13 cellular contexts compared by ENCODE assay signal in the genomic region with DNA sequence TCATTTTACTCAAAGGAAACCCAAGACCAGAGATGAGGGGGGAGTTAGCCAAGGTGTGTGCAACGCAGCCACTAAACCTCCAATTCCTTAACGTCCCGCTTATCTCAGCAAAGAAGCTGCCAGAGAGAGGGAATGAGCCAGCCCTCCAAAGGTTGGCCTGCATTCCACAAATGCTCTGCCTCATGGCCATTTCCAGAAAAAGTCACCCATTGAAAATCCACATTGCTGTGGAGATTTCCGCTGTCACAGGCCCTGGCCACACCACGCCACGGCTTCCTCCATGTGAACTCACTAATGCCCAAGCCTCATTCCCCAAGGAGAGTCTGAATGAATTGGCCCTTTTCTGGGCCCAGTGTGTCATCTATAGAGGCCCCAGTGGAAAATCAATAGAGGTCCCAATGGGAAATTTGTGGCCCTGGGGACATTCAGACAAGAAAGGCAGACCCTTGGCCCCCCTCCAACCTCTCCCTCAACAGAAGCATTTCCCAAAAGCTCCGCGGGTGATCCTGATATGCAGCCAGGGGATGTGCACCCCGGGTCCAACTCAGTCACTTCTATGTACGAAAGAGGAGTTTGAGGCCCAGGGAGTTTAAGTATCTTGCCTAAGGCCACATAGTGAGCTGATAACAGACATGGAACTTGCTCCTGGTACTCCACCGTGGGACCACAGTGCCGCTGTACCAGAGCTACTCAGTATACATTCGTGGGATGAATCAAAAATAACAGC. TPM values are rescaled to one million over a fixed set of nuclear protein-coding genes. Genes with fewer than 3 reads are reported as not detected.
DNase-seq lines count a peak whose midpoint lies in the region; ATAC-seq, FAIRE-seq and TF ChIP-seq lines count a peak whose summit lies in the region.
"Had no signal": no experiment of that assay in that cellular context is flagged by ENCODE, and none has a peak within 500 bp of the region (broad histone marks: within the 10 kb centered on the region; RNA-seq: fewer than 3 reads in every experiment).

No MANE protein-coding gene starts in this region.

- H3K9me3 Mint-ChIP-seq in activated CD4-positive, alpha-beta T cell treated with anti-CD3 and anti-CD28 coated beads, Interleukin-2, amount 10 ng/mL, durations not matched to agents 24 days and 14 days: no peaks in the 10 kb centered on the region
- no peaks in the 10 kb centered on the region for H3K9me3 Mint-ChIP-seq in activated CD4-positive, alpha-beta T cell treated with anti-CD3 and anti-CD28 coated beads, Interleukin-2, amount 10 ng/mL, durations not matched to agents 7 days and 5 days

- peaks cover 5% of the 10 kb centered on the region for H3K4me1 Mint-ChIP-seq in activated CD4-positive, alpha-beta T cell treated with anti-CD3 and anti-CD28 coated beads, Interleukin-2, amount 10 ng/mL, durations not matched to agents 24 days and 14 days
- no peaks in the 10 kb centered on the region for H3K4me1 Mint-ChIP-seq in activated CD4-positive, alpha-beta T cell treated with anti-CD3 and anti-CD28 coated beads, Interleukin-2, amount 10 ng/mL, durations not matched to agents 7 days and 5 days

- POLR2A ChIA-PET in activated CD4-positive, alpha-beta T cell treated with anti-CD3 and anti-CD28 coated beads, Interleukin-2, amount 10 ng/mL, durations not matched to agents 7 days and 5 days (lab: Charles Lee): interaction anchor here (0.5 kb wide), 1 partner anchor 21 kb away, joined by 3 read pairs; no protein-coding TSS in a partner anchor

- H3K79me2 ChIP-seq in mesendoderm (ENCODE audit: control insufficient read depth, insufficient read depth, low read length): peaks cover 99% of the 10 kb centered on the region

- no peak overlapping the region for H4K8ac ChIP-seq in mesendoderm (ENCODE audit: low read depth, low read length)

- H3K27me3 ChIP-seq in mesendoderm (ENCODE audit: insufficient read depth, low read length, poor library complexity) (no peaks in the 10 kb centered on the region), upper lobe of left lung (no peaks in the 10 kb centered on the region)

- no peak for ATAC-seq in upper lobe of left lung (ENCODE audit: low FRiP score in 2 of 2)

- TF ChIP-seq EP300 in upper lobe of left lung (IDR thresholded peaks at IDR 0.05): no peak

- peaks cover 5% of the 10 kb centered on the region for H3K27me3 Mint-ChIP-seq in activated CD4-positive, alpha-beta T cell treated with anti-CD3 and anti-CD28 coated beads, Interleukin-2, amount 10 ng/mL, durations not matched to agents 24 days and 14 days
- H3K27me3 Mint-ChIP-seq in activated CD4-positive, alpha-beta T cell treated with anti-CD3 and anti-CD28 coated beads, Interleukin-2, amount 10 ng/mL, durations not matched to agents 7 days and 5 days: peaks cover 8% of the 10 kb centered on the region

- no peak for TF ChIP-seq CTCF in upper lobe of left lung (IDR thresholded peaks at IDR 0.05)

- peak overlapping the region; percentile 34 for H3K27ac Mint-ChIP-seq in activated CD4-positive, alpha-beta T cell treated with anti-CD3 and anti-CD28 coated beads, Interleukin-2, amount 10 ng/mL, durations not matched to agents 24 days and 14 days
- no peak overlapping the region for H3K27ac Mint-ChIP-seq in activated CD4-positive, alpha-beta T cell treated with anti-CD3 and anti-CD28 coated beads, Interleukin-2, amount 10 ng/mL, durations not matched to agents 7 days and 5 days

- no peak overlapping the region for H3K4me3 Mint-ChIP-seq in activated CD4-positive, alpha-beta T cell treated with anti-CD3 and anti-CD28 coated beads, Interleukin-2, amount 10 ng/mL, durations not matched to agents 24 days and 14 days
- H3K4me3 Mint-ChIP-seq in activated CD4-positive, alpha-beta T cell treated with anti-CD3 and anti-CD28 coated beads, Interleukin-2, amount 10 ng/mL, durations not matched to agents 7 days and 5 days: no peak overlapping the region

- peak overlapping the region; percentile 91 for H3K56ac ChIP-seq in mesendoderm (ENCODE audit: low read length)

- peaks cover 17% of the 10 kb centered on the region for H3K79me1 ChIP-seq in mesendoderm (ENCODE audit: low read length)

- intact Hi-C loops in activated CD4-positive, alpha-beta T cell treated with anti-CD3 and anti-CD28 coated beads, Interleukin-2, amount 10 ng/mL, durations not matched to agents 24 days and 14 days (cut with micrococcal nuclease): no loop called here

- no peak overlapping the region for H2BK15ac ChIP-seq in mesendoderm (replicated peaks; ENCODE audit: low read depth)

- H3K4me2 ChIP-seq in mesendoderm (ENCODE audit: low read length): peak overlapping the region; percentile 44

- CTCF ChIA-PET in activated CD4-positive, alpha-beta T cell treated with anti-CD3 and anti-CD28 coated beads, Interleukin-2, amount 10 ng/mL, durations not matched to agents 7 days and 5 days (lab: Charles Lee): interaction anchor here (0.5 to 1.3 kb wide), 3 partner anchors 28 to 291 kb away, joined by 3 to 5 read pairs (median 4); no protein-coding TSS in a partner anchor

- H3K36me3 ChIP-seq in mesendoderm (ENCODE audit: control insufficient read depth, insufficient read depth, low read length): peaks cover 32% of the 10 kb centered on the region
- peaks cover 0 to 36% (median 25%) of the 10 kb centered on the region in 4 donors for H3K36me3 ChIP-seq in upper lobe of left lung

- no peak for FAIRE-seq in HTR-8/SVneo (lab: Jason Lieb, UNC)

- DNase-seq in activated CD4-positive, alpha-beta T cell treated with anti-CD3 and anti-CD28 coated beads, Interleukin-2, amount 10 ng/mL, durations not matched to agents 24 days and 14 days: no peak
- no peak for DNase-seq in activated CD4-positive, alpha-beta T cell treated with anti-CD3 and anti-CD28 coated beads, Interleukin-2, amount 10 ng/mL, durations not matched to agents 7 days and 5 days
- DNase-seq in dermis blood vessel endothelial cell (peak; percentile 47), mesendoderm (peak; percentile 93), upper lobe of left lung (no peak), NCI-H2029 (lab: John Stamatoyannopoulos, UW) (no peak), HTR-8/SVneo (ENCODE audit: insufficient read length, low spot score) (no peak), D341Med (ENCODE audit: low spot score) (no peak)
- DNase-seq: activated effector memory CD4-positive, alpha-beta T cell treated with anti-CD3 and anti-CD28 coated beads, Interleukin-2, amount 50 U/mL, for 16 hours; NCI-H1105 treated with DMSO at 0.1 percent for 48 hours; stimulated activated CD4-positive, alpha-beta T cell treated with anti-CD3 and anti-CD28 coated beads, Interleukin-4, amount 100 ng/mL, for 24 hours had no signal

- H3K23ac ChIP-seq in mesendoderm (ENCODE audit: low read length): peak overlapping the region; percentile 90

- H3K4me1 ChIP-seq in mesendoderm (ENCODE audit: control insufficient read depth, low read depth, low read length): peaks cover 45% of the 10 kb centered on the region
- H3K4me1 ChIP-seq in upper lobe of left lung: peaks cover 66 to 76% (median 71%) of the 10 kb centered on the region in 4 donors

- H4K5ac ChIP-seq in mesendoderm (ENCODE audit: low read length): peak overlapping the region; percentile 79

- H3K27ac ChIP-seq in mesendoderm (ENCODE audit: low read depth, low read length) (peak overlapping the region; percentile 92), upper lobe of left lung (peak overlapping the region; percentile 82 to 92 (median 86))
- H3K27ac ChIP-seq: 22Rv1 had no signal

- H3K4me3 ChIP-seq in mesendoderm (ENCODE audit: low read length) (no peak overlapping the region), upper lobe of left lung (peak overlapping the region in 1 of 4 donors; percentile 40)

- WGBS in mesendoderm (ENCODE audit: extremely low coverage, insufficient coverage, low lambda C conversion rate): no CpG with 5 or more reads among the region's 13 CpGs
- 66 to 74% methylated on average over 12 to 13 of the region's 13 CpGs for WGBS in upper lobe of left lung, 2 donors

- H3K18ac ChIP-seq in mesendoderm (ENCODE audit: low read length): peak overlapping the region; percentile 82

- peak overlapping the region; percentile 54 for H2BK120ac ChIP-seq in mesendoderm (ENCODE audit: low read depth, low read length)

- TF ChIP-seq POLR2A in upper lobe of left lung (IDR thresholded peaks at IDR 0.05): no peak

- peak overlapping the region; percentile 93 for H2AK5ac ChIP-seq in mesendoderm (ENCODE audit: low read length)

- H3K4ac ChIP-seq in mesendoderm (ENCODE audit: low read depth, low read length): peak overlapping the region; percentile 44

- peak overlapping the region; percentile 80 for H3K9ac ChIP-seq in mesendoderm (ENCODE audit: low read length)

- H2BK5ac ChIP-seq in mesendoderm (ENCODE audit: low read length): peak overlapping the region; percentile 92

- H3K9me3 ChIP-seq in upper lobe of left lung: no peaks in the 10 kb centered on the region

- H3K36me3 Mint-ChIP-seq in activated CD4-positive, alpha-beta T cell treated with anti-CD3 and anti-CD28 coated beads, Interleukin-2, amount 10 ng/mL, durations not matched to agents 24 days and 14 days (ENCODE audit: low read depth): no peaks in the 10 kb centered on the region
- no peaks in the 10 kb centered on the region for H3K36me3 Mint-ChIP-seq in activated CD4-positive, alpha-beta T cell treated with anti-CD3 and anti-CD28 coated beads, Interleukin-2, amount 10 ng/mL, durations not matched to agents 7 days and 5 days (ENCODE audit: low read depth)

RNA-seq across cellular contexts. Expression of gene EPHA2, which starts 8.8 kb away (rescaled TPM):
- not detected in 2 replicates for total RNA-seq in activated CD4-positive, alpha-beta T cell treated with anti-CD3 and anti-CD28 coated beads, Interleukin-2, amount 10 ng/mL, durations not matched to agents 24 days and 14 days
- not detected for total RNA-seq in activated CD4-positive, alpha-beta T cell treated with anti-CD3 and anti-CD28 coated beads, Interleukin-2, amount 10 ng/mL, durations not matched to agents 7 days and 5 days
- total RNA-seq in dermis blood vessel endothelial cell (121 and 192 TPM in 2 replicates), upper lobe of left lung (10 to 100 TPM; 21.0 to 66.3 (median 38.7) TPM)
- 78.4 TPM for polyA plus RNA-seq in mesendoderm (2013, experiment 1 of 2)
- 74.3 TPM for polyA plus RNA-seq in mesendoderm (2013, experiment 2 of 2)
- total RNA-seq: T-helper 1 cell treated with Interleukin-12 subunit alpha and Interleukin-12 subunit beta and Interleukin-4 antibody, amounts not matched to agents 30 ng/mL and 1 ng/mL, for 36 hours had no signal

Comparison
In these comparisons a context has a peak if more than half of its experiments do, and no peak if none do; other contexts are left out.
1. DNase-seq: peak in dermis blood vessel endothelial cell (single experiment) and mesendoderm (single experiment); none in activated CD4-positive, alpha-beta T cell treated with anti-CD3 and anti-CD28 coated beads, Interleukin-2, amount 10 ng/mL, durations not matched to agents 24 days and 14 days (single experiment), activated CD4-positive, alpha-beta T cell treated with anti-CD3 and anti-CD28 coated beads, Interleukin-2, amount 10 ng/mL, durations not matched to agents 7 days and 5 days (single experiment), upper lobe of left lung (0 of 2), NCI-H2029 (single experiment), HTR-8/SVneo (single experiment) and D341Med (single experiment).
2. RNA of gene EPHA2, which starts 8.8 kb away (total RNA-seq): 121 to 192 TPM in dermis blood vessel endothelial cell and 21.0 to 66.3 TPM in upper lobe of left lung; not detected in activated CD4-positive, alpha-beta T cell treated with anti-CD3 and anti-CD28 coated beads, Interleukin-2, amount 10 ng/mL, durations not matched to agents 24 days and 14 days and not detected in activated CD4-positive, alpha-beta T cell treated with anti-CD3 and anti-CD28 coated beads, Interleukin-2, amount 10 ng/mL, durations not matched to agents 7 days and 5 days; every median in the first group is over 10 times any median in the second.